26 cellular contexts compared by ENCODE assay signal in the genomic region with DNA sequence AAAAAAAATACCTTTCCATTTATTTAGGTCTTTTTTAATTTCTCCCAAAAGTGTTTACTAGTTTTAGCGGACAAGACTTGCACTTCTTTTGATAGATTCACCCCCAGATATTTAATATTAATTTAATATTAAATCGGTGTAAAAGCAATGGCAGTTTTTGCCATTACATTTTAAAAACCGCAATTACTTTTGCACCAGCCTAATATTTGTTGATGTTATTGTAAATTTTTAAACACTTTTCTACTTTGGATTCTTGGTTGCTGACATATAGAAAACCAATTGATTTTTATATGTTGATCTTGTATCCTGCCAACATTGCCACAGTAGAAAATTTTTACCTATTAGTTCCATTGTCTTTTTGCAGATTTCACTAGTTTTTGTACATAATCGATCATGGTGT.
"Had no signal": no experiment of that assay in that cellular context is flagged by ENCODE, and none has a peak within 500 bp of the region (broad histone marks: within the 10 kb centered on the region; RNA-seq: fewer than 3 reads in every experiment).

No MANE protein-coding gene starts in this region.

- H3K27me3 ChIP-seq: stomach, suprapubic skin, testis, thyroid gland, tibial artery, tibial nerve, upper lobe of left lung, upper lobe of right lung, uterus, vagina had no signal

- H3K4me3 ChIP-seq: stomach, suprapubic skin, testis, thoracic aorta, thyroid gland, tibial artery, tibial nerve, transverse colon, upper lobe of left lung, upper lobe of right lung, uterus, vagina had no signal

- FAIRE-seq: urothelium cell line had no signal

- H3K9me3 ChIP-seq: suprapubic skin, testis, thoracic aorta, thyroid gland, tibial artery, transverse colon, upper lobe of left lung, upper lobe of right lung, uterus, vagina had no signal

- H3K36me3 ChIP-seq: stomach, suprapubic skin, thoracic aorta, thyroid gland, tibial artery, tibial nerve, transverse colon, upper lobe of left lung, upper lobe of right lung, uterus, vagina had no signal

- ATAC-seq: stimulated activated effector memory CD8-positive, alpha-beta T cell treated with anti-CD3 and anti-CD28 coated beads, Interleukin-12 subunit alpha, Interleukin-12 subunit beta, amount 100 ng/mL, for 72 hours; stimulated activated memory B cell treated with anti-CD40 and anti-IgM and Interleukin-4, amounts not matched to agents 10 μg/mL and 1 μg/mL and 100 μg/mL, for 72 hours; stimulated activated naive B cell treated with anti-CD40 and anti-IgM and Interleukin-4, amounts not matched to agents 10 μg/mL and 1 μg/mL and 100 μg/mL, for 72 hours; stimulated activated naive CD8-positive, alpha-beta T cell treated with anti-CD3 and anti-CD28 coated beads, Interleukin-15, amount 100 ng/mL, for 72 hours; stimulated activated naive CD8-positive, alpha-beta T cell treated with anti-CD3 and anti-CD28 coated beads, Interleukin-15, Interleukin-2, amounts not matched to agents 100 U/mL and 50 U/mL, for 24 hours; upper lobe of right lung had no signal

- H3K27ac ChIP-seq: stomach, suprapubic skin, testis, thoracic aorta, thyroid gland, tibial artery, tibial nerve, transverse colon, upper lobe of left lung, upper lobe of right lung, uterus, vagina had no signal

- H3K4me1 ChIP-seq: stomach, suprapubic skin, testis, thyroid gland, tibial artery, tibial nerve, transverse colon, upper lobe of left lung, upper lobe of right lung, uterus, vagina had no signal

- DNase-seq: stimulated activated CD4-positive, alpha-beta T cell treated with anti-CD3 and anti-CD28 coated beads, Interleukin-2, amount 100 ng/mL, for 48 hours; stimulated activated CD4-positive, alpha-beta T cell treated with anti-CD3 and anti-CD28 coated beads, Interleukin-4, amount 100 ng/mL, for 1 hour; stimulated activated CD4-positive, alpha-beta T cell treated with anti-CD3 and anti-CD28 coated beads, Interleukin-4, amount 100 ng/mL, for 24 hours; stimulated activated CD4-positive, alpha-beta T cell treated with anti-CD3 and anti-CD28 coated beads, Interleukin-4, amount 100 ng/mL, for 4 hours; stimulated activated CD8-positive, alpha-beta memory T cell treated with anti-CD3 and anti-CD28 coated beads, Interleukin-4, amount 100 ng/mL, for 48 hours; stimulated activated naive B cell treated with anti-CD40 and anti-IgM and Interleukin-4, amounts not matched to agents 10 μg/mL and 1 μg/mL and 100 μg/mL, for 72 hours; stimulated activated naive CD4-positive, alpha-beta T cell; stimulated activated naive CD4-positive, alpha-beta T cell treated with Interleukin-2 at 50 U/mL for 16 hours; stimulated activated naive CD8-positive, alpha-beta T cell treated with anti-CD3 and anti-CD28 coated beads, Interleukin-15, amount 100 ng/mL, for 72 hours; stimulated activated naive CD8-positive, alpha-beta T cell treated with anti-CD3 and anti-CD28 coated beads, Interleukin-15, Interleukin-2, amounts not matched to agents 100 U/mL and 50 U/mL, for 24 hours; stomach; substantia nigra; testis; thyroid gland; tibial artery; transverse colon; upper lobe of left lung; upper lobe of right lung; uterus had no signal
